ENCODE assay signal across 1 cellular context in genomic region chr10:69242037-69242843, GRCh38.
TF ChIP-seq lines count a peak whose summit lies in the region.

No MANE protein-coding gene starts in this region.

TF ChIP-seq in K562, 482 proteins besides CTCF, POLR2A, EP300 and RAD21 (continues in another document):
- TF ChIP-seq, protein P1, sequence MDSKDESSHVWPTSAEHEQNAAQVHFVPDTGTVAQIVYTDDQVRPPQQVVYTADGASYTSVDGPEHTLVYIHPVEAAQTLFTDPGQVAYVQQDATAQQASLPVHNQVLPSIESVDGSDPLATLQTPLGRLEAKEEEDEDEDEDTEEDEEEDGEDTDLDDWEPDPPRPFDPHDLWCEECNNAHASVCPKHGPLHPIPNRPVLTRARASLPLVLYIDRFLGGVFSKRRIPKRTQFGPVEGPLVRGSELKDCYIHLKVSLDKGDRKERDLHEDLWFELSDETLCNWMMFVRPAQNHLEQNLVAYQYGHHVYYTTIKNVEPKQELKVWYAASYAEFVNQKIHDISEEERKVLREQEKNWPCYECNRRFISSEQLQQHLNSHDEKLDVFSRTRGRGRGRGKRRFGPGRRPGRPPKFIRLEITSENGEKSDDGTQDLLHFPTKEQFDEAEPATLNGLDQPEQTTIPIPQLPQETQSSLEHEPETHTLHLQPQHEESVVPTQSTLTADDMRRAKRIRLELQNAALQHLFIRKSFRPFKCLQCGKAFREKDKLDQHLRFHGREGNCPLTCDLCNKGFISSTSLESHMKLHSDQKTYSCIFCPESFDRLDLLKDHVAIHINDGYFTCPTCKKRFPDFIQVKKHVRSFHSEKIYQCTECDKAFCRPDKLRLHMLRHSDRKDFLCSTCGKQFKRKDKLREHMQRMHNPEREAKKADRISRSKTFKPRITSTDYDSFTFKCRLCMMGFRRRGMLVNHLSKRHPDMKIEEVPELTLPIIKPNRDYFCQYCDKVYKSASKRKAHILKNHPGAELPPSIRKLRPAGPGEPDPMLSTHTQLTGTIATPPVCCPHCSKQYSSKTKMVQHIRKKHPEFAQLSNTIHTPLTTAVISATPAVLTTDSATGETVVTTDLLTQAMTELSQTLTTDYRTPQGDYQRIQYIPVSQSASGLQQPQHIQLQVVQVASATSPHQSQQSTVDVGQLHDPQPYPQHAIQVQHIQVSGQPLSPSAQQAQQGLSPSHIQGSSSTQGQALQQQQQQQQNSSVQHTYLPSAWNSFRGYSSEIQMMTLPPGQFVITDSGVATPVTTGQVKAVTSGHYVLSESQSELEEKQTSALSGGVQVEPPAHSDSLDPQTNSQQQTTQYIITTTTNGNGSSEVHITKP (IDR thresholded peaks at IDR 0.05; ENCODE audit: partially characterized antibody): peak; percentile 68
- TF ChIP-seq ZBTB17 (CRISPR knock-in tag; IDR thresholded peaks at IDR 0.05): no peak
- TF ChIP-seq STAT5B (CRISPR knock-in tag; IDR thresholded peaks at IDR 0.05): no peak
- no peak for TF ChIP-seq POLR2AphosphoS2 (IDR thresholded peaks at IDR 0.05; ENCODE audit: low read length)
- TF ChIP-seq ZNF384 (IDR thresholded peaks at IDR 0.05; ENCODE audit: low read depth, low read length): peak; percentile 67
- TF ChIP-seq ZNF134 (CRISPR knock-in tag; conservative IDR thresholded peaks at IDR 0.05): peak; percentile 95
- no peak for TF ChIP-seq NFATC3 (IDR thresholded peaks at IDR 0.05)
- no peak for TF ChIP-seq ZNF707 (CRISPR knock-in tag; conservative IDR thresholded peaks at IDR 0.05)
- no peak for TF ChIP-seq MLX (CRISPR knock-in tag; conservative IDR thresholded peaks at IDR 0.05)
- no peak for TF ChIP-seq ZBTB1 (CRISPR knock-in tag; IDR thresholded peaks at IDR 0.05; ENCODE audit: borderline replicate concordance, low read depth)
- TF ChIP-seq TRIM28 (IDR thresholded peaks at IDR 0.05): no peak
- no peak for TF ChIP-seq ZNF766 (CRISPR knock-in tag; conservative IDR thresholded peaks at IDR 0.05)
- no peak for TF ChIP-seq HNRNPH1 (optimal IDR thresholded peaks at IDR 0.05; ENCODE audit: low read depth, low read length)
- TF ChIP-seq TEAD4 (IDR thresholded peaks at IDR 0.05; ENCODE audit: low read length): 0 out of 2 replicates have a peak, but pooled peaks have one; percentile 18
- TF ChIP-seq TEAD4 (CRISPR knock-in tag; IDR thresholded peaks at IDR 0.05; ENCODE audit: borderline replicate concordance): no peak
- TF ChIP-seq MTA2 (IDR thresholded peaks at IDR 0.05; ENCODE audit: low read depth): no peak
- no peak for TF ChIP-seq TAF9B (IDR thresholded peaks at IDR 0.05; ENCODE audit: partially characterized antibody)
- TF ChIP-seq ZFX (CRISPR knock-in tag; IDR thresholded peaks at IDR 0.05): no peak
- no peak for TF ChIP-seq ZBTB8A (IDR thresholded peaks at IDR 0.05; ENCODE audit: partially characterized antibody)
- TF ChIP-seq TAL1 (IDR thresholded peaks at IDR 0.05): peak; percentile 25; the same call in 1 of the 2 replicates
- no peak for TF ChIP-seq ZC3H11A (IDR thresholded peaks at IDR 0.05; ENCODE audit: low read depth, low read length)
- TF ChIP-seq MTA1 (IDR thresholded peaks at IDR 0.05; ENCODE audit: borderline replicate concordance): no peak
- TF ChIP-seq SIRT6 (IDR thresholded peaks at IDR 0.05; ENCODE audit: low read depth, low read length): no peak
- 0 out of 2 replicates have a peak, but pooled peaks have one; percentile 35 for TF ChIP-seq ARID1B (IDR thresholded peaks at IDR 0.05)
- TF ChIP-seq ZNF133 (CRISPR knock-in tag; IDR thresholded peaks at IDR 0.05): no peak
- TF ChIP-seq, protein P2, sequence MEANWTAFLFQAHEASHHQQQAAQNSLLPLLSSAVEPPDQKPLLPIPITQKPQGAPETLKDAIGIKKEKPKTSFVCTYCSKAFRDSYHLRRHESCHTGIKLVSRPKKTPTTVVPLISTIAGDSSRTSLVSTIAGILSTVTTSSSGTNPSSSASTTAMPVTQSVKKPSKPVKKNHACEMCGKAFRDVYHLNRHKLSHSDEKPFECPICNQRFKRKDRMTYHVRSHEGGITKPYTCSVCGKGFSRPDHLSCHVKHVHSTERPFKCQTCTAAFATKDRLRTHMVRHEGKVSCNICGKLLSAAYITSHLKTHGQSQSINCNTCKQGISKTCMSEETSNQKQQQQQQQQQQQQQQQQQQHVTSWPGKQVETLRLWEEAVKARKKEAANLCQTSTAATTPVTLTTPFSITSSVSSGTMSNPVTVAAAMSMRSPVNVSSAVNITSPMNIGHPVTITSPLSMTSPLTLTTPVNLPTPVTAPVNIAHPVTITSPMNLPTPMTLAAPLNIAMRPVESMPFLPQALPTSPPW (CRISPR knock-in tag; IDR thresholded peaks at IDR 0.05): peak; percentile 39
- no peak for TF ChIP-seq MBD1 (CRISPR knock-in tag; IDR thresholded peaks at IDR 0.05)
- TF ChIP-seq, protein P3, sequence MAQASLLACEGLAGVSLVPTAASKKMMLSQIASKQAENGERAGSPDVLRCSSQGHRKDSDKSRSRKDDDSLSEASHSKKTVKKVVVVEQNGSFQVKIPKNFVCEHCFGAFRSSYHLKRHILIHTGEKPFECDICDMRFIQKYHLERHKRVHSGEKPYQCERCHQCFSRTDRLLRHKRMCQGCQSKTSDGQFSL (CRISPR knock-in tag; IDR thresholded peaks at IDR 0.05): no peak
- TF ChIP-seq, protein P3 (tag; IDR thresholded peaks at IDR 0.05): peak in 1 of 2 experiments; percentile 26; a peak in 1 of 4 replicates
- TF ChIP-seq CXXC5 (CRISPR knock-in tag; IDR thresholded peaks at IDR 0.05): peak; percentile 44; the same call in 1 of the 2 replicates
- peak; percentile 5 for TF ChIP-seq NFYB (IDR thresholded peaks at IDR 0.05; ENCODE audit: extremely low read depth, insufficient read length)
- TF ChIP-seq YBX1 (IDR thresholded peaks at IDR 0.05): no peak
- no peak for TF ChIP-seq USF2 (CRISPR knock-in tag; IDR thresholded peaks at IDR 0.05)
- TF ChIP-seq ZNF175 (CRISPR knock-in tag; IDR thresholded peaks at IDR 0.05; ENCODE audit: low read depth): 0 out of 2 replicates have a peak, but pooled peaks have one; percentile 14
- TF ChIP-seq SRSF7 (optimal IDR thresholded peaks at IDR 0.05; ENCODE audit: low read depth, low read length): no peak
- TF ChIP-seq, protein P4, sequence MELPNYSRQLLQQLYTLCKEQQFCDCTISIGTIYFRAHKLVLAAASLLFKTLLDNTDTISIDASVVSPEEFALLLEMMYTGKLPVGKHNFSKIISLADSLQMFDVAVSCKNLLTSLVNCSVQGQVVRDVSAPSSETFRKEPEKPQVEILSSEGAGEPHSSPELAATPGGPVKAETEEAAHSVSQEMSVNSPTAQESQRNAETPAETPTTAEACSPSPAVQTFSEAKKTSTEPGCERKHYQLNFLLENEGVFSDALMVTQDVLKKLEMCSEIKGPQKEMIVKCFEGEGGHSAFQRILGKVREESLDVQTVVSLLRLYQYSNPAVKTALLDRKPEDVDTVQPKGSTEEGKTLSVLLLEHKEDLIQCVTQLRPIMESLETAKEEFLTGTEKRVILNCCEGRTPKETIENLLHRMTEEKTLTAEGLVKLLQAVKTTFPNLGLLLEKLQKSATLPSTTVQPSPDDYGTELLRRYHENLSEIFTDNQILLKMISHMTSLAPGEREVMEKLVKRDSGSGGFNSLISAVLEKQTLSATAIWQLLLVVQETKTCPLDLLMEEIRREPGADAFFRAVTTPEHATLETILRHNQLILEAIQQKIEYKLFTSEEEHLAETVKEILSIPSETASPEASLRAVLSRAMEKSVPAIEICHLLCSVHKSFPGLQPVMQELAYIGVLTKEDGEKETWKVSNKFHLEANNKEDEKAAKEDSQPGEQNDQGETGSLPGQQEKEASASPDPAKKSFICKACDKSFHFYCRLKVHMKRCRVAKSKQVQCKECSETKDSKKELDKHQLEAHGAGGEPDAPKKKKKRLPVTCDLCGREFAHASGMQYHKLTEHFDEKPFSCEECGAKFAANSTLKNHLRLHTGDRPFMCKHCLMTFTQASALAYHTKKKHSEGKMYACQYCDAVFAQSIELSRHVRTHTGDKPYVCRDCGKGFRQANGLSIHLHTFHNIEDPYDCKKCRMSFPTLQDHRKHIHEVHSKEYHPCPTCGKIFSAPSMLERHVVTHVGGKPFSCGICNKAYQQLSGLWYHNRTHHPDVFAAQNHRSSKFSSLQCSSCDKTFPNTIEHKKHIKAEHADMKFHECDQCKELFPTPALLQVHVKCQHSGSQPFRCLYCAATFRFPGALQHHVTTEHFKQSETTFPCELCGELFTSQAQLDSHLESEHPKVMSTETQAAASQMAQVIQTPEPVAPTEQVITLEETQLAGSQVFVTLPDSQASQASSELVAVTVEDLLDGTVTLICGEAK (IDR thresholded peaks at IDR 0.05): peak; percentile 74
- TF ChIP-seq, protein P4 (CRISPR knock-in tag; IDR thresholded peaks at IDR 0.05): no peak
- no peak for TF ChIP-seq PTBP1 (IDR thresholded peaks at IDR 0.05; ENCODE audit: low read depth, low read length)
- TF ChIP-seq, protein P5, sequence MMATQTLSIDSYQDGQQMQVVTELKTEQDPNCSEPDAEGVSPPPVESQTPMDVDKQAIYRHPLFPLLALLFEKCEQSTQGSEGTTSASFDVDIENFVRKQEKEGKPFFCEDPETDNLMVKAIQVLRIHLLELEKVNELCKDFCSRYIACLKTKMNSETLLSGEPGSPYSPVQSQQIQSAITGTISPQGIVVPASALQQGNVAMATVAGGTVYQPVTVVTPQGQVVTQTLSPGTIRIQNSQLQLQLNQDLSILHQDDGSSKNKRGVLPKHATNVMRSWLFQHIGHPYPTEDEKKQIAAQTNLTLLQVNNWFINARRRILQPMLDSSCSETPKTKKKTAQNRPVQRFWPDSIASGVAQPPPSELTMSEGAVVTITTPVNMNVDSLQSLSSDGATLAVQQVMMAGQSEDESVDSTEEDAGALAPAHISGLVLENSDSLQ (IDR thresholded peaks at IDR 0.05): peak; percentile 74
- no peak for TF ChIP-seq NEUROD1 (IDR thresholded peaks at IDR 0.05; ENCODE audit: borderline replicate concordance, low read depth, low read length, partially characterized antibody)
- peak; percentile 33 for TF ChIP-seq CBFA2T3 (IDR thresholded peaks at IDR 0.05)
- 0 out of 2 replicates have a peak, but pooled peaks have one; percentile 29 for TF ChIP-seq TFAP4 (CRISPR knock-in tag; IDR thresholded peaks at IDR 0.05; ENCODE audit: borderline replicate concordance)
- peak; percentile 13; the same call in 1 of the 2 replicates for TF ChIP-seq NCOR1 (IDR thresholded peaks at IDR 0.05)
